20 cellular contexts compared by ENCODE assay signal in genomic region chr17:57568340-57568739, GRCh38.
"Had no signal": no experiment of that assay in that cellular context is flagged by ENCODE, and none has a peak within 500 bp of the region (broad histone marks: within the 10 kb centered on the region; RNA-seq: fewer than 3 reads in every experiment).

No MANE protein-coding gene starts in this region.

- H3K27me3 ChIP-seq: brain microvascular endothelial cell, cardiac muscle cell had no signal

- H3K4me3 ChIP-seq: cardiac muscle cell had no signal

- H3K27ac Mint-ChIP-seq: activated CD8-positive, alpha-beta T cell treated with anti-CD3 and anti-CD28 coated beads for 36 hours; activated naive CD4-positive, alpha-beta T cell treated with anti-CD3 and anti-CD28 coated beads for 36 hours; activated naive CD8-positive, alpha-beta T cell had no signal

- H3K4me3 Mint-ChIP-seq: activated CD8-positive, alpha-beta T cell treated with anti-CD3 and anti-CD28 coated beads for 36 hours; activated naive CD4-positive, alpha-beta T cell treated with anti-CD3 and anti-CD28 coated beads for 36 hours; activated naive CD8-positive, alpha-beta T cell had no signal

- ATAC-seq: activated CD4-positive, CD25-positive, alpha-beta regulatory T cell treated with anti-CD3 and anti-CD28 coated beads, Interleukin-2, amount 50 U/mL, for 24 hours; activated CD8-positive, alpha-beta T cell treated with anti-CD3 and anti-CD28 coated beads for 36 hours had no signal

- H3K27ac ChIP-seq: brain microvascular endothelial cell, cardiac muscle cell had no signal

- DNase-seq: activated CD4-positive, alpha-beta T cell treated with anti-CD3 and anti-CD28 coated beads for 4 hours; activated CD8-positive, alpha-beta memory T cell treated with anti-CD3 and anti-CD28 coated beads, Interleukin-2, amount 50 U/mL, for 4 hours; activated CD8-positive, alpha-beta T cell treated with anti-CD3 and anti-CD28 coated beads for 36 hours; activated gamma-delta T cell; activated naive CD4-positive, alpha-beta T cell treated with anti-CD3 and anti-CD28 coated beads for 36 hours; amygdala; brain microvascular endothelial cell; KBM-7; NCI-H1048; NCI-H1417; NCI-H1930; NCI-H2171; NCI-H2227 treated with DMSO at 0.1 percent for 48 hours; NCI-H446 treated with DMSO at 0.1 percent for 48 hours; NCI-H748 treated with DMSO at 0.1 percent for 48 hours; SIG-M5; T-helper 2 cell had no signal

- H3K9me3 Mint-ChIP-seq: activated CD8-positive, alpha-beta T cell treated with anti-CD3 and anti-CD28 coated beads for 36 hours; activated naive CD4-positive, alpha-beta T cell treated with anti-CD3 and anti-CD28 coated beads for 36 hours had no signal

- H3K27me3 Mint-ChIP-seq: activated CD8-positive, alpha-beta T cell treated with anti-CD3 and anti-CD28 coated beads for 36 hours; activated naive CD8-positive, alpha-beta T cell had no signal

- H3K36me3 ChIP-seq: brain microvascular endothelial cell, cardiac muscle cell had no signal
